ENCODE assay signal across 22 cellular contexts in the genomic region with DNA sequence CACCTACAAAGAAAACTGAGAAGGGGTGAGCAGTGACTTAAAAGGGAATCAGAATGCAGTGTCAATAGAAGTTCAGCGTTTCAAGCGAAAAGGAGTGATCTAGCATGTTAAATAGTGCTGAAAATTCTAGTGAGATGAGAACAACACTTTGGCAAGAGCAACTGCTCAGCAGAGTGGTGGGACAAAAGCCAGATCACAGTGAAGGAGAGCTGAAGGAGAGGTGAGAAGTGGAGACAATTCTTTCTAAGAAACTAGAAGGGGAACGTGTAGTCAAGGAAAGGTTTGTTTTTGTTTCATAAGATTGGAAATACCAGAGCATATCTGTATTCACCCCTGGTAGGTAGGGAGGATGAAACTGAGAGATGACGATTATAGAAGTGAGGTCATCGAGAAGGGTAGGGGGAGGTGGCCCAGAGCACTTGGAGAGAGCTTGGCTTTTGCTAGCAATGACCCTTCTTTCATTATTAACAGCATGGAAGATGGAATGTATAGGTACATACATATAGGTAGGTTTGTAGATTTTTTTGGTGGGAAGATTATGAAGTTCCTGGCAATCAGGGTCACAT. TPM values are rescaled to one million over a fixed set of nuclear protein-coding genes. Genes with fewer than 3 reads are reported as not detected.
"Had no signal": no experiment of that assay in that cellular context is flagged by ENCODE, and none has a peak within 500 bp of the region (broad histone marks: within the 10 kb centered on the region; RNA-seq: fewer than 3 reads in every experiment).

No MANE protein-coding gene starts in this region.

- H3K9me3 ChIP-seq: left ventricle myocardium inferior, neutrophil, right atrium auricular region, SK-N-SH had no signal

- FAIRE-seq: keratinocyte, small intestine had no signal

- H3K4me1 ChIP-seq: right atrium auricular region had no signal

- H3K27ac Mint-ChIP-seq: activated naive CD4-positive, alpha-beta T cell treated with anti-CD3 and anti-CD28 coated beads for 36 hours; activated naive CD8-positive, alpha-beta T cell treated with anti-CD3 and anti-CD28 coated beads, Interleukin-2, amount 50 U/mL, for 24 hours; natural killer cell; type B pancreatic cell had no signal

- H3K4me1 Mint-ChIP-seq: natural killer cell had no signal

- H3K27me3 Mint-ChIP-seq: type B pancreatic cell had no signal

- DNase-seq: activated CD4-positive, alpha-beta T cell treated with anti-CD3 and anti-CD28 coated beads for 1 hour; activated CD4-positive, alpha-beta T cell treated with anti-CD3 and anti-CD28 coated beads, Interleukin-2, amount 50 U/mL, for 4 hours; activated naive CD4-positive, alpha-beta T cell treated with anti-CD3 and anti-CD28 coated beads for 36 hours; activated naive CD8-positive, alpha-beta T cell treated with anti-CD3 and anti-CD28 coated beads, Interleukin-2, amount 50 U/mL, for 24 hours; activated T-cell treated with anti-CD3 and anti-CD28 coated beads for 4 hours; aorta; central memory CD4-positive, alpha-beta T cell; cortex of kidney; effector CD4-positive, alpha-beta T cell; left ventricle myocardium inferior; mesenchymal stem cell; natural killer cell; SK-N-SH; small intestine; stimulated activated CD4-positive, alpha-beta T cell treated with anti-CD3 and anti-CD28 coated beads, Interleukin-4, amount 100 ng/mL, for 24 hours; stimulated activated naive CD4-positive, alpha-beta T cell treated with Interleukin-2 at 50 U/mL for 16 hours; T-helper 1 cell had no signal

- H3K79me2 ChIP-seq: hepatocyte had no signal

- H3K27me3 ChIP-seq: hepatocyte, neutrophil, right atrium auricular region had no signal

- H3K27ac ChIP-seq: hepatocyte, left ventricle myocardium inferior, neutrophil, right atrium auricular region had no signal

- ATAC-seq: activated naive CD8-positive, alpha-beta T cell treated with anti-CD3 and anti-CD28 coated beads, Interleukin-2, amount 50 U/mL, for 24 hours; natural killer cell had no signal

- H3K36me3 Mint-ChIP-seq: natural killer cell, type B pancreatic cell had no signal

- H2AFZ ChIP-seq: hepatocyte had no signal

- H3K4me2 ChIP-seq: hepatocyte, SK-N-SH had no signal

- H3K4me3 ChIP-seq: hepatocyte, left ventricle myocardium inferior, right atrium auricular region had no signal

- H3K9ac ChIP-seq: SK-N-SH had no signal

- H3K36me3 ChIP-seq: left ventricle myocardium inferior, neutrophil, right atrium auricular region had no signal

- H3K4me3 Mint-ChIP-seq: activated naive CD4-positive, alpha-beta T cell treated with anti-CD3 and anti-CD28 coated beads for 36 hours; activated naive CD8-positive, alpha-beta T cell treated with anti-CD3 and anti-CD28 coated beads, Interleukin-2, amount 50 U/mL, for 24 hours; natural killer cell; type B pancreatic cell had no signal

- H3K9me3 Mint-ChIP-seq: activated naive CD4-positive, alpha-beta T cell treated with anti-CD3 and anti-CD28 coated beads for 36 hours; activated naive CD8-positive, alpha-beta T cell treated with anti-CD3 and anti-CD28 coated beads, Interleukin-2, amount 50 U/mL, for 24 hours; natural killer cell; type B pancreatic cell had no signal

RNA-seq across cellular contexts. Expression of a gene that starts 33.7 kb away (rescaled TPM):
- total RNA-seq: activated naive CD4-positive, alpha-beta T cell treated with anti-CD3 and anti-CD28 coated beads for 36 hours; natural killer cell had no signal

RNA-seq across cellular contexts. Expression of a gene that starts 41.1 kb away (rescaled TPM):
- total RNA-seq: natural killer cell had no signal

RNA-seq across cellular contexts. Expression of a gene that starts 54.2 kb away (rescaled TPM):
- total RNA-seq: activated naive CD4-positive, alpha-beta T cell treated with anti-CD3 and anti-CD28 coated beads for 36 hours had no signal
